In genomic region chr2:205765147-205765546, GRCh38 we compare ENCODE assay signal across 13 cellular contexts.
"Had no signal": no experiment of that assay in that cellular context is flagged by ENCODE, and none has a peak within 500 bp of the region (broad histone marks: within the 10 kb centered on the region; RNA-seq: fewer than 3 reads in every experiment).

No MANE protein-coding gene starts in this region.

- DNase-seq: activated CD4-positive, alpha-beta T cell treated with anti-CD3 and anti-CD28 coated beads, Interleukin-2, amount 50 U/mL, for 48 hours; activated CD4-positive, CD25-positive, alpha-beta regulatory T cell treated with anti-CD3 and anti-CD28 coated beads, Interleukin-2, amount 50 U/mL, for 72 hours; activated naive CD4-positive, alpha-beta T cell treated with anti-CD3 and anti-CD28 coated beads, Interleukin-2, amount 50 U/mL, for 16 hours; adrenal gland; esophagus squamous epithelium; foreskin keratinocyte; heart left ventricle; immature natural killer cell; pancreas; stimulated activated CD4-positive, alpha-beta T cell treated with anti-CD3 and anti-CD28 coated beads, Interleukin-12 subunit alpha, Interleukin-12 subunit beta, amount 100 ng/mL, for 4 hours; stimulated activated CD4-positive, alpha-beta T cell treated with anti-CD3 and anti-CD28 coated beads, Interleukin-2, amount 100 ng/mL, for 24 hours; T-cell; T-helper 9 cell had no signal

- H3K9me3 Mint-ChIP-seq: immature natural killer cell, T-cell had no signal

- H3K4me3 ChIP-seq: adrenal gland, esophagus squamous epithelium, heart left ventricle, pancreas had no signal

- H3K36me3 ChIP-seq: pancreas had no signal

- H3K36me3 Mint-ChIP-seq: immature natural killer cell, T-cell had no signal

- H3K27ac ChIP-seq: adrenal gland, pancreas had no signal

- H3K4me1 Mint-ChIP-seq: immature natural killer cell had no signal

- ATAC-seq: foreskin keratinocyte, heart left ventricle, T-cell had no signal

- H3K9me3 ChIP-seq: adrenal gland, esophagus squamous epithelium, heart left ventricle, pancreas had no signal

- H3K27ac Mint-ChIP-seq: immature natural killer cell, T-cell had no signal

- H3K27me3 ChIP-seq: adrenal gland, esophagus squamous epithelium, foreskin keratinocyte had no signal

- H3K4me3 Mint-ChIP-seq: immature natural killer cell, T-cell had no signal
